Comparison of ENCODE assay signal across 21 cellular contexts in the genomic region with DNA sequence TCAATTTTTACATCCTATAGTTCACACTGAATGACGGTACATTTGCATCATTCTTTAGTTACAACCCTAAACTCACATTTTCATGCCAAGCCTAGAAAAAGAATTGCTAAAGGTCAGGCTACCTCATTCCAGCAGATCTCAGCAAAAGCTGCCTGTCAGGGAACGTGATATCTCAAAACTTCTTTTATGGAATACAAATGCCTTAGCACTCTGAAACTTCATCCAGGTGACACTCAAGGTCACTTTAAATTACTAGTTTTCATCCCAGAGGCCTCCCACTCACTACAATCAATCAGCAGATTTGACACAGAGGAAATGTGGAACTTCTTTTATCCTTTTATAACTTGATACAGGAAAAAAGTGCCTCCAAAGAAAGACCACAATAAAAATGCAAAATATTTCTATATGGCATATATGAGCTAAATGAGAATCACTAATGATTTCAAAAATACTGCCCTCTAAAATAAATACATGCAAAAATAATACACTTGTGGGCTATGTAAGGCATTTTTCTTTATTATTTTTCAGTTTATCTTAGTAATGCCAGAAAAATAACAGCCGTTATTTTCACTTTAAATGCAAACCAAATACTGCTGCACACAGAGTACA.
"Had no signal": no experiment of that assay in that cellular context is flagged by ENCODE, and none has a peak within 500 bp of the region (broad histone marks: within the 10 kb centered on the region; RNA-seq: fewer than 3 reads in every experiment).

No MANE protein-coding gene starts in this region.

- H3K9ac ChIP-seq: SK-N-SH had no signal

- H3K9me3 ChIP-seq: MG63, SK-N-SH had no signal

- FAIRE-seq: HTR-8/SVneo had no signal

- H3K27me3 ChIP-seq: MG63 had no signal

- H3K27ac ChIP-seq: HL-60, RWPE1 had no signal

- H3K4me2 ChIP-seq: SK-N-SH had no signal

- ATAC-seq: Panc1, PC-3, T-cell had no signal

- DNase-seq: KBM-7, MG63, NCI-H1092, NCI-H1105 treated with DMSO at 0.1 percent for 48 hours, NCI-H1417 treated with DMSO at 0.1 percent for 48 hours, NCI-H146, NCI-H187, NCI-H2029, NCI-H2081 treated with DMSO at 0.1 percent for 48 hours, NCI-H2171, NCI-H526 treated with DMSO at 0.1 percent for 48 hours, NCI-H774, PC-3, SHP77, SK-N-SH, SW 1271, T-cell had no signal

- H3K4me3 ChIP-seq: MG63 had no signal
